In genomic region chr9:2157277-2158105, GRCh38 we compare ENCODE assay signal across 8 cellular contexts.
DNase-seq lines count a peak whose midpoint lies in the region; ATAC-seq, FAIRE-seq and TF ChIP-seq lines count a peak whose summit lies in the region.

No MANE protein-coding gene starts in this region.

- H3K27me3 Mint-ChIP-seq in immature natural killer cell (ENCODE audit: low read depth in 3 of 3) = peaks cover 3 to 6% (median 5%) of the 10 kb centered on the region in 3 donors

- 4% methylated on average over 20 of the region's 20 CpGs for WGBS in GM12878 (ENCODE audit: insufficient coverage, insufficient replicate concordance, low lambda C conversion rate, missing lambda C conversion rate)
- 10 to 19% (median 13%) methylated on average over 20 of the region's 20 CpGs for WGBS in spleen, 5 donors

- no peaks in the 10 kb centered on the region for H3K27me3 ChIP-seq in SU-DHL-6 (ENCODE audit: low read length)
- no peaks in the 10 kb centered on the region for H3K27me3 ChIP-seq in GM12878 (replicated peaks in 1 of 2; ENCODE audit: control insufficient read depth in 2 of 2, insufficient read depth in 2 of 2, low read length in 1 of 2)
- no peaks in the 10 kb centered on the region for H3K27me3 ChIP-seq in spleen (replicated peaks in 1 of 7)

- H3K36me3 ChIP-seq in SU-DHL-6 (ENCODE audit: low read length) = no peaks in the 10 kb centered on the region
- H3K36me3 ChIP-seq in GM12878 (ENCODE audit: control insufficient read depth in 2 of 2, insufficient read depth in 2 of 2, low read length in 1 of 2) = peaks cover 2 to 15% of the 10 kb centered on the region in 2 experiments; a peak in 2 of 4 replicates
- peaks cover 0 to 11% (median under 1%) of the 10 kb centered on the region in 6 donors for H3K36me3 ChIP-seq in spleen

- H3K4me1 ChIP-seq in GM12878 (ENCODE audit: control insufficient read depth, insufficient read depth, low read length) (peaks cover 8% of the 10 kb centered on the region; the same call in 1 of the 2 replicates), spleen (peaks cover 11 to 98% (median 50%) of the 10 kb centered on the region in 6 donors)

- H2AFZ ChIP-seq in SU-DHL-6 (ENCODE audit: low read depth, low read length, severe bottlenecking) (peak overlapping the region; percentile 20), GM12878 (ENCODE audit: control insufficient read depth, low read depth, low read length) (peak overlapping the region; percentile 57)

- POLR2A ChIA-PET in GM12878 (lab: Charles Lee) = interaction anchor here (0.6 to 1.3 kb wide), 4 partner anchors 10 to 687 kb away, joined by 3 to 12 read pairs (median 6); no protein-coding TSS in a partner anchor

- DNase-seq in Ammon's horn (ENCODE audit: low spot score) (peak; percentile 71), GM12878 (ENCODE audit: low read depth, low spot score) (no peak), immature natural killer cell (peak in 2 of 3 donors; percentile 16 to 22), spleen (peak; percentile 78), D721Med (ENCODE audit: insufficient read length, low spot score) (no peak)

- in situ Hi-C loops in GM12878 (cut with MboI) = no loop called here

- H3K4me1 Mint-ChIP-seq in immature natural killer cell = peaks cover 72 to 92% of the 10 kb centered on the region in 2 donors

- H3K79me2 ChIP-seq in SU-DHL-6 (ENCODE audit: insufficient read depth, low read length) = no peaks in the 10 kb centered on the region
- peaks cover 82% of the 10 kb centered on the region for H3K79me2 ChIP-seq in GM12878 (ENCODE audit: control insufficient read depth, insufficient read depth, low read length)

- peak overlapping the region; percentile 33 to 88 (median 84) for H3K27ac Mint-ChIP-seq in immature natural killer cell

- H3K27ac ChIP-seq in SU-DHL-6 (ENCODE audit: low read depth, low read length) (no peak overlapping the region), GM12878 (ENCODE audit: control insufficient read depth, insufficient read depth) (peak overlapping the region; percentile 75), spleen (peak overlapping the region; percentile 37 to 87 (median 78))

- H3K4me2 ChIP-seq in SU-DHL-6 (ENCODE audit: low read depth, low read length, poor library complexity, severe bottlenecking) (peak overlapping the region; percentile 46), GM12878 (ENCODE audit: control insufficient read depth, insufficient read depth) (peak overlapping the region; percentile 95)

- no peaks in the 10 kb centered on the region for H3K9me3 Mint-ChIP-seq in immature natural killer cell

- no peaks in the 10 kb centered on the region for H3K9me3 ChIP-seq in SU-DHL-6 (ENCODE audit: insufficient read depth, low read length)
- H3K9me3 ChIP-seq in GM12878 (replicated peaks; ENCODE audit: control insufficient read depth, insufficient read depth, low read length) = no peaks in the 10 kb centered on the region; the same call in 2 of the 3 replicates
- H3K9me3 ChIP-seq in spleen = no peaks in the 10 kb centered on the region

- no TSS peak for BruUV-seq in GM12878 (replicated peaks; lab: Mats Ljungman, UMichigan)

- intact Hi-C loops in GM12878 (cut with micrococcal nuclease; ENCODE audit: unreplicated experiment) (loop anchor here (5.0 to 10.0 kb wide), 2 partner anchors 280 to 567 kb away; no protein-coding TSS in a partner anchor), spleen (cut with DNase I; ENCODE audit: low total_unique reads) (no loop called here)

- CTCF ChIA-PET in GM12878 (lab: Yijun Ruan, JAX) = interaction anchor here (0.7 to 3.7 kb wide), 3 partner anchors 19 to 26 kb away, joined by 3 to 14 read pairs (median 4); no protein-coding TSS in a partner anchor

- H4K20me1 ChIP-seq in SU-DHL-6 (ENCODE audit: low read depth, low read length) (no peaks in the 10 kb centered on the region), GM12878 (ENCODE audit: control insufficient read depth, insufficient read depth) (no peaks in the 10 kb centered on the region)

- H3K9me2 ChIP-seq in SU-DHL-6 (replicated peaks; ENCODE audit: insufficient read depth, low read length) = no peaks in the 10 kb centered on the region

- no peak for TF ChIP-seq RAD21 in GM12878 (IDR thresholded peaks at IDR 0.05; ENCODE audit: insufficient read depth, low read depth, low read length)

- SMC1A ChIA-PET in GM12878 (lab: Charles Lee; ENCODE audit: uncharacterized antibody, unreplicated experiment) = interaction anchor here (1.5 to 2.5 kb wide), 3 partner anchors 25 to 102 kb away, joined by 4 to 9 read pairs (median 5); no protein-coding TSS in a partner anchor

- FAIRE-seq in GM12878 (lab: Jason Lieb, UNC) (no peak), D721Med (lab: Jason Lieb, UNC) (no peak)

- ATAC-seq in GM19328 (IDR thresholded peaks at IDR 0.05; ENCODE audit: unreplicated experiment) = peak; percentile 34
- ATAC-seq in HG03521 (IDR thresholded peaks at IDR 0.05; ENCODE audit: unreplicated experiment) = peak; percentile 59
- peak; percentile 71 for ATAC-seq in GM12878

- RAD21 ChIA-PET in GM12878 (lab: Charles Lee; ENCODE audit: unreplicated experiment) = interaction anchor here (0.6 to 1.5 kb wide), 9 partner anchors 16 to 687 kb away, joined by 3 to 5 read pairs (median 3); partner anchors contain the start of gene PUM3

- no peak for TF ChIP-seq EP300 in GM12878 (IDR thresholded peaks at IDR 0.05; ENCODE audit: borderline replicate concordance in 1 of 2, control insufficient read depth in 1 of 2, low read depth in 2 of 2, low read length in 2 of 2)

- TF ChIP-seq POLR2A in GM12878 (IDR thresholded peaks at IDR 0.05; ENCODE audit: low read depth, low read length) = peak; percentile 61
- no peak for TF ChIP-seq POLR2A in spleen (IDR thresholded peaks at IDR 0.05)

- peaks cover 4 to 8% (median 5%) of the 10 kb centered on the region in 3 donors for H3K36me3 Mint-ChIP-seq in immature natural killer cell

- H3K4me3 Mint-ChIP-seq in immature natural killer cell = peak overlapping the region; percentile 81 to 90 (median 86)

- H3K9ac ChIP-seq in SU-DHL-6 (ENCODE audit: low read length) (peak overlapping the region; percentile 9; the same call in 1 of the 2 replicates), GM12878 (ENCODE audit: control insufficient read depth, insufficient read depth, low read length) (peak overlapping the region; percentile 80)

- H3K4me3 ChIP-seq in SU-DHL-6 (ENCODE audit: insufficient read depth, low read length, poor library complexity, severe bottlenecking) (peak overlapping the region; percentile 34), GM12878 (peak overlapping the region; percentile 79), spleen (peak overlapping the region; percentile 19 to 67 (median 40))

- H3F3A ChIP-seq in SU-DHL-6 (ENCODE audit: insufficient read depth) = no peaks in the 10 kb centered on the region

- TF ChIP-seq CTCF in SU-DHL-6 (IDR thresholded peaks at IDR 0.05; ENCODE audit: insufficient read depth, low read length, poor library complexity, severe bottlenecking) (no peak), GM12878 (IDR thresholded peaks at IDR 0.05 in 2 of 3, conservative IDR thresholded peaks at IDR 0.05 in 1 of 3; ENCODE audit: control insufficient read depth in 2 of 3, extremely low read depth in 1 of 3, insufficient read depth in 1 of 3, low read depth in 3 of 3, low read length in 3 of 3) (no peak), spleen (IDR thresholded peaks at IDR 0.05 in 8 of 11, conservative IDR thresholded peaks at IDR 0.05 in 3 of 11) (no peak), D721Med (IDR thresholded peaks at IDR 0.05; ENCODE audit: insufficient read depth, missing control alignments) (no peak)

TF ChIP-seq in GM12878, 131 proteins besides CTCF, POLR2A, EP300 and RAD21 (continues in another document):
- TF ChIP-seq TCF7 (IDR thresholded peaks at IDR 0.05; ENCODE audit: borderline replicate concordance) (no peak), YBX1 (IDR thresholded peaks at IDR 0.05) (no peak), PML (IDR thresholded peaks at IDR 0.05; ENCODE audit: low read length) (no peak; the same call in 1 of the 2 replicates), ZNF24 (IDR thresholded peaks at IDR 0.05) (no peak), IRF4 (IDR thresholded peaks at IDR 0.05; ENCODE audit: low read depth, low read length) (no peak), FOXM1 (IDR thresholded peaks at IDR 0.05; ENCODE audit: low read depth, low read length) (no peak), SREBF1 (IDR thresholded peaks at IDR 0.05; ENCODE audit: low read length) (no peak), BCLAF1 (IDR thresholded peaks at IDR 0.05) (no peak), MEF2A (IDR thresholded peaks at IDR 0.05; ENCODE audit: insufficient read depth, low read depth, low read length) (no peak), EGR1 (IDR thresholded peaks at IDR 0.05; ENCODE audit: borderline replicate concordance in 1 of 2, low read depth in 2 of 2, low read length in 2 of 2) (no peak), ATF7 (IDR thresholded peaks at IDR 0.05; ENCODE audit: low read depth) (no peak), SREBF2 (IDR thresholded peaks at IDR 0.05; ENCODE audit: low read length) (no peak)

Comparison
In these comparisons a context has a peak if more than half of its experiments do, and no peak if none do; other contexts are left out.
1. DNase-seq: peak in Ammon's horn (single experiment), immature natural killer cell (2 of 3) and spleen (single experiment); none in GM12878 (single experiment) and D721Med (single experiment).
2. Peak in every context shown above with its lines, with median percentiles within 50 percentile points of each other: ATAC-seq and H3K4me3 ChIP-seq.